Comparison of ENCODE assay signal across 10 cellular contexts in the genomic region with DNA sequence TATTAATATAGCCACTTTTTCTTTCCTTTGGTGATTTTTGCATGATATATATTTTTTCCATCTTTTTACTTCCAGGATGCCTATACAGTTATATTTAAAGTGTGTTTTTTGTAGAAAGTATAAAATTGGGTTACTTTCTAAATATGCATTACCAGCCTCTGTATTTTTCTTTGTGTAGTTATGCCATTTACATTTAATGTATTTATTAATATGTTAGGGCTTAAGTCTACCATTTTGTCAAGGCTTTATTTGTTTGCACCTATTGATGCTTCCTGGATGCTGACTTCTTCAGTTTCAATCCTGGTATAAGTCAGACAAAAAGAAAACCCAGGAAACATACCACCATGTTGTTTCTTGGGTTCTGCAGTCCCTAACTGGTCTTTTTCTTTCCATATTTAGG.
"Had no signal": no experiment of that assay in that cellular context is flagged by ENCODE, and none has a peak within 500 bp of the region (broad histone marks: within the 10 kb centered on the region; RNA-seq: fewer than 3 reads in every experiment).

No MANE protein-coding gene starts in this region.

- DNase-seq: GM23248, GOT3, H7, H9, HFFc6 had no signal

- H3K9me3 ChIP-seq: HAP-1 had no signal

- FAIRE-seq: H1, H54 had no signal

- H3K4me2 ChIP-seq: GM23338 had no signal

- H3K36me3 ChIP-seq: HAP-1 had no signal

- H2AFZ ChIP-seq: GM23248, GM23338 had no signal

- H3K9ac ChIP-seq: GM23248 had no signal

- ATAC-seq: GM23338, HCT116 had no signal

- H3K4me1 ChIP-seq: HAP-1 had no signal

- H3K4me3 ChIP-seq: GM23248, GM23338, HAP-1 had no signal

- H3K27ac ChIP-seq: GM23248 had no signal
